In genomic region chr2:15316370-15316814, GRCh38 we compare ENCODE assay signal across 15 cellular contexts.
DNase-seq lines count a peak whose midpoint lies in the region; ATAC-seq lines count a peak whose summit lies in the region.
"Had no signal": no experiment of that assay in that cellular context is flagged by ENCODE, and none has a peak within 500 bp of the region (broad histone marks: within the 10 kb centered on the region; RNA-seq: fewer than 3 reads in every experiment).

No MANE protein-coding gene starts in this region.

- H3K36me3 Mint-ChIP-seq in activated CD8-positive, alpha-beta T cell treated with anti-CD3 and anti-CD28 coated beads, Interleukin-2, amount 10 ng/mL, durations not matched to agents 7 days and 5 days (ENCODE audit: low read depth): peaks cover 71% of the 10 kb centered on the region
- peaks cover 8% of the 10 kb centered on the region for H3K36me3 Mint-ChIP-seq in effector memory CD8-positive, alpha-beta T cell (ENCODE audit: insufficient read depth)

- CTCF ChIA-PET in activated CD8-positive, alpha-beta T cell treated with anti-CD3 and anti-CD28 coated beads, Interleukin-2, amount 10 ng/mL, durations not matched to agents 7 days and 5 days (lab: Charles Lee): no interaction called here

- H3K9me3 Mint-ChIP-seq in activated CD8-positive, alpha-beta T cell treated with anti-CD3 and anti-CD28 coated beads, Interleukin-2, amount 10 ng/mL, durations not matched to agents 7 days and 5 days (ENCODE audit: insufficient read depth): no peaks in the 10 kb centered on the region
- H3K9me3 Mint-ChIP-seq in effector memory CD8-positive, alpha-beta T cell: peaks cover 6 to 23% of the 10 kb centered on the region in 2 donors

- H3K4me1 Mint-ChIP-seq in activated CD8-positive, alpha-beta T cell treated with anti-CD3 and anti-CD28 coated beads, Interleukin-2, amount 10 ng/mL, durations not matched to agents 7 days and 5 days (ENCODE audit: low read depth): peaks cover 52% of the 10 kb centered on the region
- H3K4me1 Mint-ChIP-seq in effector memory CD8-positive, alpha-beta T cell (ENCODE audit: low read depth in 2 of 2): peaks cover 38 to 50% of the 10 kb centered on the region in 2 donors

- H3K27me3 Mint-ChIP-seq in activated CD8-positive, alpha-beta T cell treated with anti-CD3 and anti-CD28 coated beads, Interleukin-2, amount 10 ng/mL, durations not matched to agents 7 days and 5 days (ENCODE audit: low read depth): no peaks in the 10 kb centered on the region
- H3K27me3 Mint-ChIP-seq in effector memory CD8-positive, alpha-beta T cell: no peaks in the 10 kb centered on the region
- H3K27me3 Mint-ChIP-seq: naive B cell, type B pancreatic cell had no signal

- no peak for ATAC-seq in activated CD8-positive, alpha-beta T cell treated with anti-CD3 and anti-CD28 coated beads, Interleukin-2, amount 10 ng/mL, durations not matched to agents 7 days and 5 days
- peak; percentile 88 for ATAC-seq in effector memory CD8-positive, alpha-beta T cell (replicated peaks)
- ATAC-seq: right lobe of liver had no signal

- peak overlapping the region; percentile 47 for H3K27ac Mint-ChIP-seq in activated CD8-positive, alpha-beta T cell treated with anti-CD3 and anti-CD28 coated beads, Interleukin-2, amount 10 ng/mL, durations not matched to agents 7 days and 5 days
- H3K27ac Mint-ChIP-seq in effector memory CD8-positive, alpha-beta T cell: peak overlapping the region; percentile 92 to 95
- H3K27ac Mint-ChIP-seq: type B pancreatic cell had no signal

- POLR2A ChIA-PET in activated CD8-positive, alpha-beta T cell treated with anti-CD3 and anti-CD28 coated beads, Interleukin-2, amount 10 ng/mL, durations not matched to agents 7 days and 5 days (lab: Charles Lee): no interaction called here

- H3K4me3 Mint-ChIP-seq in activated CD8-positive, alpha-beta T cell treated with anti-CD3 and anti-CD28 coated beads, Interleukin-2, amount 10 ng/mL, durations not matched to agents 7 days and 5 days: no peak overlapping the region
- H3K4me3 Mint-ChIP-seq in effector memory CD8-positive, alpha-beta T cell: peak overlapping the region; percentile 65 to 71
- H3K4me3 Mint-ChIP-seq: naive B cell, type B pancreatic cell had no signal

- peak; percentile 37 for DNase-seq in activated CD4-positive, alpha-beta T cell treated with anti-CD3 and anti-CD28 coated beads for 48 hours
- no peak for DNase-seq in activated CD4-positive, alpha-beta T cell treated with anti-CD3 and anti-CD28 coated beads for 4 hours
- peak; percentile 42 for DNase-seq in activated CD8-positive, alpha-beta T cell treated with anti-CD3 and anti-CD28 coated beads, Interleukin-2, amount 10 ng/mL, durations not matched to agents 7 days and 5 days
- DNase-seq in effector memory CD8-positive, alpha-beta T cell: peak; percentile 46 to 58 (median 51)
- DNase-seq in stimulated activated CD8-positive, alpha-beta memory T cell treated with anti-CD3 and anti-CD28 coated beads, Interleukin-4, amount 100 ng/mL, for 48 hours: peak; percentile 38
- DNase-seq in stimulated activated naive CD4-positive, alpha-beta T cell treated with Interleukin-2 at 50 U/mL for 16 hours (lab: John Stamatoyannopoulos, UW): no peak
- DNase-seq in NCI-H2227 (lab: John Stamatoyannopoulos, UW; ENCODE audit: unreplicated experiment) (no peak), NCI-H446 (lab: John Stamatoyannopoulos, UW) (no peak)
- DNase-seq: glutamatergic neuron, naive B cell, NCI-H1105, NCI-H526 treated with DMSO at 0.1 percent for 48 hours, right lobe of liver, T1000 had no signal

Comparison
In these comparisons a context has a peak if more than half of its experiments do, and no peak if none do; other contexts are left out.
1. DNase-seq: peak in activated CD4-positive, alpha-beta T cell treated with anti-CD3 and anti-CD28 coated beads for 48 hours (single experiment), activated CD8-positive, alpha-beta T cell treated with anti-CD3 and anti-CD28 coated beads, Interleukin-2, amount 10 ng/mL, durations not matched to agents 7 days and 5 days (single experiment), effector memory CD8-positive, alpha-beta T cell (3 of 3) and stimulated activated CD8-positive, alpha-beta memory T cell treated with anti-CD3 and anti-CD28 coated beads, Interleukin-4, amount 100 ng/mL, for 48 hours (single experiment); none in activated CD4-positive, alpha-beta T cell treated with anti-CD3 and anti-CD28 coated beads for 4 hours (0 of 2), stimulated activated naive CD4-positive, alpha-beta T cell treated with Interleukin-2 at 50 U/mL for 16 hours (single experiment), NCI-H2227 (single experiment) and NCI-H446 (0 of 2).